Comparison of ENCODE assay signal across 18 cellular contexts in the genomic region with DNA sequence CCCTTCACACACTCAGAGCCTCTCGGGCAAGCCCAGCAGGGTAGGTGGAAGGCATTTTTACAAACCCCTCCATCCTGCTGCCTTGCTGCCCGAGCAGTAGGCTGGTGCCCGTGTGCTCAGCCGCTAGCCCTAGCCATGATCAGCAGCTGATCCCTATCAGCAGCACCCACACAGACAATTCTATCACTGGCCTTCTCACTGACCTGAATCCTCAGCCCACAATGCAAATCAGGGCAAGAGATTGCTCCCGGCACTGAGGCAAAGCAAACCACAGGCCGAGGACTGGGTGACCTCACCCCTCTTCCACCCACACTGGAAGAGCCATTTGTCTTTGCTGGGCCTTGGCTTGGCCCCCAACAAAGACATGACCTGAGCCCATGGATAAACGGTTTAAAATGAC. TPM values are rescaled to one million over a fixed set of nuclear protein-coding genes. Genes with fewer than 3 reads are reported as not detected.
DNase-seq lines count a peak whose midpoint lies in the region; ATAC-seq and TF ChIP-seq lines count a peak whose summit lies in the region.
"Had no signal": no experiment of that assay in that cellular context is flagged by ENCODE, and none has a peak within 500 bp of the region (broad histone marks: within the 10 kb centered on the region; RNA-seq: fewer than 3 reads in every experiment).

No MANE protein-coding gene starts in this region.

- H3K4me3 ChIP-seq in Panc1 (ENCODE audit: low read depth in 2 of 2, low read length in 2 of 2) = no peak overlapping the region
- H3K4me3 ChIP-seq in hepatocyte = no peak overlapping the region
- H3K4me3 ChIP-seq: gastrocnemius medialis had no signal

- H3K9me3 Mint-ChIP-seq in T-helper 2 cell treated with Interferon-gamma antibody and Interleukin-4, amounts not matched to agents 5 μg/mL and 100 μg/mL, for 36 hours = no peaks in the 10 kb centered on the region
- H3K9me3 Mint-ChIP-seq in type B pancreatic cell = no peaks in the 10 kb centered on the region
- no peaks in the 10 kb centered on the region for H3K9me3 Mint-ChIP-seq in activated T-helper 1 cell treated with anti-CD3 and anti-CD28 coated beads, Interleukin-12 subunit alpha, Interleukin-12 subunit beta, Interleukin-2, Interleukin-4 antibody, amounts not matched to agents 30 ng/mL and 10 ng/mL and 1 ng/mL, durations not matched to agents 14 hours and 24 hours and 36 hours
- H3K9me3 Mint-ChIP-seq: nephron progenitor cell had no signal

- 39% methylated on average over 7 of the region's 7 CpGs for WGBS in hepatocyte (ENCODE audit: low lambda C conversion rate, missing lambda C conversion rate)

- intact Hi-C loops in Panc1 (cut with micrococcal nuclease; ENCODE audit: unreplicated experiment) (no loop called here), Right ventricle myocardium superior (cut with DNase I) (no loop called here)
- intact Hi-C loops in activated T-helper 1 cell treated with anti-CD3 and anti-CD28 coated beads, Interleukin-12 subunit alpha, Interleukin-12 subunit beta, Interleukin-2, Interleukin-4 antibody, amounts not matched to agents 30 ng/mL and 10 ng/mL and 1 ng/mL, durations not matched to agents 14 hours and 24 hours and 36 hours (cut with micrococcal nuclease) = no loop called here

- peak overlapping the region; percentile 71 for H3K4me2 ChIP-seq in hepatocyte

- ATAC-seq in Panc1 (0 out of 2 replicates have a peak, but pooled peaks have one; percentile 28), Right ventricle myocardium superior (ENCODE audit: poor library complexity) (no peak)
- ATAC-seq: gastrocnemius medialis had no signal

- DNase-seq in T-helper 2 cell treated with Interferon-gamma antibody and Interleukin-4, amounts not matched to agents 5 μg/mL and 100 μg/mL, for 36 hours (ENCODE audit: low spot score) = no peak
- DNase-seq in T-helper 2 cell (no peak), Panc1 (ENCODE audit: low read depth, low spot score) (no peak), hepatocyte (ENCODE audit: low spot score) (no peak), type B pancreatic cell (ENCODE audit: extremely low spot score, unreplicated experiment) (no peak), NOMO-1 treated with DMSO at 0.1 percent for 48 hours (lab: John Stamatoyannopoulos, UW; ENCODE audit: unreplicated experiment) (no peak), Right ventricle myocardium superior (no peak)
- DNase-seq in activated T-helper 1 cell treated with anti-CD3 and anti-CD28 coated beads, Interleukin-12 subunit alpha, Interleukin-12 subunit beta, Interleukin-2, Interleukin-4 antibody, amounts not matched to agents 30 ng/mL and 10 ng/mL and 1 ng/mL, durations not matched to agents 14 hours and 24 hours and 36 hours (ENCODE audit: low spot score) = no peak
- DNase-seq: activated CD8-positive, alpha-beta memory T cell treated with anti-CD3 and anti-CD28 coated beads, Interleukin-2, amount 50 U/mL, for 4 hours; anterior cingulate cortex; DMS153; effector CD4-positive, alpha-beta T cell; gastrocnemius medialis; NCI-H226; nephron progenitor cell; small intestine had no signal

- peak overlapping the region; percentile 38 for H3K27ac Mint-ChIP-seq in T-helper 2 cell treated with Interferon-gamma antibody and Interleukin-4, amounts not matched to agents 5 μg/mL and 100 μg/mL, for 36 hours
- peak overlapping the region; percentile 82 for H3K27ac Mint-ChIP-seq in type B pancreatic cell
- no peak overlapping the region for H3K27ac Mint-ChIP-seq in activated T-helper 1 cell treated with anti-CD3 and anti-CD28 coated beads, Interleukin-12 subunit alpha, Interleukin-12 subunit beta, Interleukin-2, Interleukin-4 antibody, amounts not matched to agents 30 ng/mL and 10 ng/mL and 1 ng/mL, durations not matched to agents 14 hours and 24 hours and 36 hours
- H3K27ac Mint-ChIP-seq: nephron progenitor cell had no signal

- H3K27me3 Mint-ChIP-seq in T-helper 2 cell treated with Interferon-gamma antibody and Interleukin-4, amounts not matched to agents 5 μg/mL and 100 μg/mL, for 36 hours (ENCODE audit: low read depth) = peaks cover 25% of the 10 kb centered on the region
- peaks cover 8% of the 10 kb centered on the region for H3K27me3 Mint-ChIP-seq in type B pancreatic cell
- H3K27me3 Mint-ChIP-seq in activated T-helper 1 cell treated with anti-CD3 and anti-CD28 coated beads, Interleukin-12 subunit alpha, Interleukin-12 subunit beta, Interleukin-2, Interleukin-4 antibody, amounts not matched to agents 30 ng/mL and 10 ng/mL and 1 ng/mL, durations not matched to agents 14 hours and 24 hours and 36 hours (ENCODE audit: insufficient read depth) = peaks cover 25% of the 10 kb centered on the region

- in situ Hi-C loops in Panc1 (cut with HindIII; ENCODE audit: low pct_unique_long_range_greater_than_20kb, low sequenced_read_pairs) = no loop called here

- no peaks in the 10 kb centered on the region for H4K20me1 ChIP-seq in hepatocyte (ENCODE audit: insufficient read depth, poor library complexity, severe bottlenecking)

- H3K9me2 ChIP-seq in hepatocyte (replicated peaks; ENCODE audit: insufficient read depth) = no peaks in the 10 kb centered on the region

- no peaks in the 10 kb centered on the region for H3K36me3 Mint-ChIP-seq in T-helper 2 cell treated with Interferon-gamma antibody and Interleukin-4, amounts not matched to agents 5 μg/mL and 100 μg/mL, for 36 hours (ENCODE audit: low read depth)
- H3K36me3 Mint-ChIP-seq in type B pancreatic cell = no peaks in the 10 kb centered on the region
- no peaks in the 10 kb centered on the region for H3K36me3 Mint-ChIP-seq in activated T-helper 1 cell treated with anti-CD3 and anti-CD28 coated beads, Interleukin-12 subunit alpha, Interleukin-12 subunit beta, Interleukin-2, Interleukin-4 antibody, amounts not matched to agents 30 ng/mL and 10 ng/mL and 1 ng/mL, durations not matched to agents 14 hours and 24 hours and 36 hours (ENCODE audit: low read depth)

- TF ChIP-seq CTCF in Panc1 (IDR thresholded peaks at IDR 0.05) (no peak), hepatocyte (IDR thresholded peaks at IDR 0.05; ENCODE audit: poor library complexity) (no peak), type B pancreatic cell (conservative IDR thresholded peaks at IDR 0.05) (no peak)

- no peak overlapping the region for H2AFZ ChIP-seq in hepatocyte

- H3K9me3 ChIP-seq in Panc1 (ENCODE audit: control insufficient read depth, insufficient read depth, low read depth, low read length) = no peaks in the 10 kb centered on the region
- H3K9me3 ChIP-seq in hepatocyte (ENCODE audit: low read depth) = no peaks in the 10 kb centered on the region
- H3K9me3 ChIP-seq: gastrocnemius medialis had no signal

- no peaks in the 10 kb centered on the region for H3K36me3 ChIP-seq in Panc1 (ENCODE audit: control insufficient read depth, insufficient read depth, low read length)
- no peaks in the 10 kb centered on the region for H3K36me3 ChIP-seq in hepatocyte (replicated peaks; ENCODE audit: insufficient read depth, low read depth)
- H3K36me3 ChIP-seq: gastrocnemius medialis had no signal

- no peaks in the 10 kb centered on the region for H3K27me3 ChIP-seq in Panc1 (ENCODE audit: control insufficient read depth, insufficient read depth, low read length)
- H3K27me3 ChIP-seq in hepatocyte = no peaks in the 10 kb centered on the region
- H3K27me3 ChIP-seq: gastrocnemius medialis had no signal

- CTCF ChIA-PET in Panc1 (lab: Charles Lee) = no interaction called here

- H3K4me1 Mint-ChIP-seq in T-helper 2 cell treated with Interferon-gamma antibody and Interleukin-4, amounts not matched to agents 5 μg/mL and 100 μg/mL, for 36 hours (ENCODE audit: low read depth) = no peaks in the 10 kb centered on the region
- peaks cover 28% of the 10 kb centered on the region for H3K4me1 Mint-ChIP-seq in type B pancreatic cell (ENCODE audit: unreplicated experiment)
- peaks cover 5% of the 10 kb centered on the region for H3K4me1 Mint-ChIP-seq in activated T-helper 1 cell treated with anti-CD3 and anti-CD28 coated beads, Interleukin-12 subunit alpha, Interleukin-12 subunit beta, Interleukin-2, Interleukin-4 antibody, amounts not matched to agents 30 ng/mL and 10 ng/mL and 1 ng/mL, durations not matched to agents 14 hours and 24 hours and 36 hours (ENCODE audit: low read depth)

- H3K79me2 ChIP-seq in hepatocyte = peaks cover 23% of the 10 kb centered on the region

- no TSS peak for BruUV-seq in Panc1 (replicated peaks; lab: Mats Ljungman, UMichigan)

- H3K4me1 ChIP-seq in Panc1 (ENCODE audit: control insufficient read depth, insufficient read depth, low read length) = peaks cover 20% of the 10 kb centered on the region
- peaks cover 32% of the 10 kb centered on the region for H3K4me1 ChIP-seq in hepatocyte (ENCODE audit: insufficient read depth)
- H3K4me1 ChIP-seq: gastrocnemius medialis had no signal

- H3K4me3 Mint-ChIP-seq in T-helper 2 cell treated with Interferon-gamma antibody and Interleukin-4, amounts not matched to agents 5 μg/mL and 100 μg/mL, for 36 hours = no peak overlapping the region
- peak overlapping the region; percentile 46 for H3K4me3 Mint-ChIP-seq in type B pancreatic cell
- no peak overlapping the region for H3K4me3 Mint-ChIP-seq in activated T-helper 1 cell treated with anti-CD3 and anti-CD28 coated beads, Interleukin-12 subunit alpha, Interleukin-12 subunit beta, Interleukin-2, Interleukin-4 antibody, amounts not matched to agents 30 ng/mL and 10 ng/mL and 1 ng/mL, durations not matched to agents 14 hours and 24 hours and 36 hours
- H3K4me3 Mint-ChIP-seq: nephron progenitor cell had no signal

- no peak overlapping the region; the same call in 1 of the 2 replicates for H3K27ac ChIP-seq in Panc1 (ENCODE audit: low read length)
- H3K27ac ChIP-seq in hepatocyte = peak overlapping the region; percentile 91
- H3K27ac ChIP-seq: gastrocnemius medialis, HL-60 had no signal

- POLR2A ChIA-PET in Panc1 (lab: Charles Lee) = no interaction called here

RNA-seq across cellular contexts. Expression of a gene that starts 0.9 kb away (rescaled TPM):
- total RNA-seq in Panc1 (2021; ENCODE audit: unreplicated experiment) (2.3 TPM), hepatocyte (44.9 and 50.5 TPM in 2 replicates), type B pancreatic cell (ENCODE audit: low replicate concordance) (12.2 and 29.6 TPM in 2 replicates), Right ventricle myocardium superior (not detected)
- 0.70 TPM for polyA plus RNA-seq in Panc1 (2012; ENCODE audit: insufficient read length)
- polyA plus RNA-seq in hepatocyte = 30.4 and 44.1 TPM in 2 replicates
- total RNA-seq in activated T-helper 1 cell treated with anti-CD3 and anti-CD28 coated beads, Interleukin-12 subunit alpha, Interleukin-12 subunit beta, Interleukin-2, Interleukin-4 antibody, amounts not matched to agents 30 ng/mL and 10 ng/mL and 1 ng/mL, durations not matched to agents 14 hours and 24 hours and 36 hours = 0.18 TPM in 1 of 2 replicates, not detected in the other

RNA-seq across cellular contexts. Expression of a gene that starts 11.2 kb away (rescaled TPM):
- total RNA-seq in Panc1 (2021; ENCODE audit: unreplicated experiment) (not detected), hepatocyte (not detected in 2 replicates), type B pancreatic cell (ENCODE audit: low replicate concordance) (not detected in 2 replicates), Right ventricle myocardium superior (not detected)
- polyA plus RNA-seq in Panc1 (2012; ENCODE audit: insufficient read length) = 0.16 TPM
- not detected in 2 replicates for polyA plus RNA-seq in hepatocyte
- 0.27 TPM in 1 of 2 replicates, not detected in the other for total RNA-seq in activated T-helper 1 cell treated with anti-CD3 and anti-CD28 coated beads, Interleukin-12 subunit alpha, Interleukin-12 subunit beta, Interleukin-2, Interleukin-4 antibody, amounts not matched to agents 30 ng/mL and 10 ng/mL and 1 ng/mL, durations not matched to agents 14 hours and 24 hours and 36 hours
- total RNA-seq: gastrocnemius medialis had no signal
- polyA plus RNA-seq: keratinocyte had no signal
